28 cellular contexts compared by ENCODE assay signal in genomic region chr11:108293229-108293628, GRCh38.
"Had no signal": no experiment of that assay in that cellular context is flagged by ENCODE, and none has a peak within 500 bp of the region (broad histone marks: within the 10 kb centered on the region; RNA-seq: fewer than 3 reads in every experiment).

No MANE protein-coding gene starts in this region.

- H3K9me3 ChIP-seq: ovary, psoas muscle, stomach, thoracic aorta, thyroid gland, tibial nerve, upper lobe of left lung, vagina had no signal

- H3K27me3 ChIP-seq: neural progenitor cell, ovary, stomach, thyroid gland, tibial nerve, upper lobe of left lung, vagina had no signal

- H3K27ac ChIP-seq: neural progenitor cell, ovary, parathyroid adenoma, psoas muscle, skin epidermis, stomach, thoracic aorta, thyroid gland, tibial nerve, upper lobe of left lung, vagina had no signal

- H3K79me2 ChIP-seq: parathyroid adenoma had no signal

- H3K9me3 Mint-ChIP-seq: natural killer cell; nephron; neural progenitor cell; stimulated activated effector memory CD8-positive, alpha-beta T cell treated with anti-CD3 and anti-CD28 coated beads, Interleukin-12 subunit alpha, Interleukin-12 subunit beta, amount 100 ng/mL, for 72 hours; stimulated activated naive B cell treated with anti-CD40 and anti-IgM and Interleukin-4, amounts not matched to agents 10 μg/mL and 1 μg/mL and 100 μg/mL, for 72 hours; stimulated activated naive CD8-positive, alpha-beta T cell treated with anti-CD3 and anti-CD28 coated beads, Interleukin-15, Interleukin-2, amounts not matched to agents 100 ng/mL and 50 ng/mL, for 24 hours had no signal

- H3K4me1 Mint-ChIP-seq: nephron had no signal

- FAIRE-seq: urothelium cell line had no signal

- H3K9ac ChIP-seq: neural progenitor cell, parathyroid adenoma had no signal

- H3K36me3 ChIP-seq: ovary, thyroid gland had no signal

- H3K27me3 Mint-ChIP-seq: progenitor cell of endocrine pancreas; stimulated activated naive B cell treated with anti-CD40 and anti-IgM and Interleukin-4, amounts not matched to agents 10 μg/mL and 1 μg/mL and 100 μg/mL, for 72 hours; stimulated activated naive CD8-positive, alpha-beta T cell treated with anti-CD3 and anti-CD28 coated beads, Interleukin-15, Interleukin-2, amounts not matched to agents 100 ng/mL and 50 ng/mL, for 24 hours had no signal

- ATAC-seq: natural killer cell; psoas muscle; right cardiac atrium; sciatic nerve; stimulated activated effector memory CD8-positive, alpha-beta T cell treated with anti-CD3 and anti-CD28 coated beads, Interleukin-12 subunit alpha, Interleukin-12 subunit beta, amount 100 ng/mL, for 72 hours; stimulated activated naive B cell treated with anti-CD40 and anti-IgM and Interleukin-4, amounts not matched to agents 10 μg/mL and 1 μg/mL and 100 μg/mL, for 72 hours had no signal

- H3K27ac Mint-ChIP-seq: nephron; neural progenitor cell; progenitor cell of endocrine pancreas; stimulated activated effector memory CD8-positive, alpha-beta T cell treated with anti-CD3 and anti-CD28 coated beads, Interleukin-12 subunit alpha, Interleukin-12 subunit beta, amount 100 ng/mL, for 72 hours; stimulated activated naive B cell treated with anti-CD40 and anti-IgM and Interleukin-4, amounts not matched to agents 10 μg/mL and 1 μg/mL and 100 μg/mL, for 72 hours; stimulated activated naive CD8-positive, alpha-beta T cell treated with anti-CD3 and anti-CD28 coated beads, Interleukin-15, Interleukin-2, amounts not matched to agents 100 ng/mL and 50 ng/mL, for 24 hours had no signal

- H3K4me3 ChIP-seq: neural progenitor cell, ovary, psoas muscle, skin epidermis, stomach, thoracic aorta, thyroid gland, tibial nerve, upper lobe of left lung, vagina had no signal

- H2AFZ ChIP-seq: neural progenitor cell, parathyroid adenoma had no signal

- H3K4me1 ChIP-seq: parathyroid adenoma, psoas muscle, stomach, tibial nerve, upper lobe of left lung, vagina had no signal

- H3K4me3 Mint-ChIP-seq: natural killer cell; nephron; neural progenitor cell; stimulated activated effector memory CD8-positive, alpha-beta T cell treated with anti-CD3 and anti-CD28 coated beads, Interleukin-12 subunit alpha, Interleukin-12 subunit beta, amount 100 ng/mL, for 72 hours; stimulated activated naive B cell treated with anti-CD40 and anti-IgM and Interleukin-4, amounts not matched to agents 10 μg/mL and 1 μg/mL and 100 μg/mL, for 72 hours; stimulated activated naive CD8-positive, alpha-beta T cell treated with anti-CD3 and anti-CD28 coated beads, Interleukin-15, Interleukin-2, amounts not matched to agents 100 ng/mL and 50 ng/mL, for 24 hours had no signal

- H3K4me2 ChIP-seq: neural progenitor cell had no signal

- DNase-seq: natural killer cell; occipital lobe; ovary; posterior cingulate gyrus; psoas muscle; right cardiac atrium; stimulated activated CD4-positive, alpha-beta T cell treated with anti-CD3 and anti-CD28 coated beads, Interleukin-15, amount 100 ng/mL, for 24 hours; stimulated activated CD4-positive, alpha-beta T cell treated with anti-CD3 and anti-CD28 coated beads, Interleukin-2, amount 100 ng/mL, for 24 hours; stimulated activated CD4-positive, alpha-beta T cell treated with anti-CD3 and anti-CD28 coated beads, Interleukin-2, amount 100 ng/mL, for 48 hours; stimulated activated CD4-positive, alpha-beta T cell treated with anti-CD3 and anti-CD28 coated beads, Interleukin-4, amount 100 ng/mL, for 24 hours; stimulated activated naive B cell treated with anti-CD40 and anti-IgM and Interleukin-4, amounts not matched to agents 10 μg/mL and 1 μg/mL and 100 μg/mL, for 72 hours; stimulated activated naive CD4-positive, alpha-beta T cell treated with Interleukin-2 at 50 U/mL for 16 hours; stomach; thyroid gland; trophoblast cell; upper lobe of left lung had no signal
